16 cellular contexts compared by ENCODE assay signal in genomic region chr2:8647462-8647857, GRCh38. TPM values are rescaled to one million over a fixed set of nuclear protein-coding genes. Genes with fewer than 3 reads are reported as not detected.
A peak's percentile ranks its signal among the peaks of the same experiment; 100 is the strongest.
DNase-seq lines count a peak whose midpoint lies in the region; ATAC-seq, FAIRE-seq and TF ChIP-seq lines count a peak whose summit lies in the region.
"Had no signal": no experiment of that assay in that cellular context is flagged by ENCODE, and none has a peak within 500 bp of the region (broad histone marks: within the 10 kb centered on the region; RNA-seq: fewer than 3 reads in every experiment).

No MANE protein-coding gene starts in this region.

- H3K4me1 ChIP-seq in HepG2 (ENCODE audit: insufficient read depth, low read length): peaks cover 35% of the 10 kb centered on the region
- no peaks in the 10 kb centered on the region for H3K4me1 ChIP-seq in right lobe of liver
- peaks cover 5 to 24% of the 10 kb centered on the region in 2 experiments; a peak in 3 of 5 replicates for H3K4me1 ChIP-seq in K562 (replicated peaks in 1 of 2; ENCODE audit: control insufficient read depth in 2 of 2, insufficient read depth in 2 of 2, low read length in 2 of 2)
- peaks cover 6 to 11% of the 10 kb centered on the region in 2 donors for H3K4me1 ChIP-seq in neuronal stem cell (ENCODE audit: control insufficient read depth in 2 of 2, insufficient read depth in 1 of 2, low read depth in 1 of 2, low read length in 2 of 2)
- no peaks in the 10 kb centered on the region for H3K4me1 ChIP-seq in naive thymus-derived CD4-positive, alpha-beta T cell (ENCODE audit: control insufficient read depth in 2 of 2, insufficient read depth in 2 of 2, low read length in 2 of 2)
- H3K4me1 ChIP-seq: HAP-1 had no signal

- FAIRE-seq in HepG2 (lab: Jason Lieb, UNC) (no peak), K562 (lab: Jason Lieb, UNC) (no peak)
- FAIRE-seq: G401.6, GM12891 had no signal

- peaks cover 0 to 11% (median 0%) of the 10 kb centered on the region in 11 donors for H3K9me3 Mint-ChIP-seq in naive thymus-derived CD4-positive, alpha-beta T cell
- H3K9me3 Mint-ChIP-seq: CD8-positive, alpha-beta T cell had no signal

- H3K14ac ChIP-seq in neuronal stem cell (ENCODE audit: low read length): no peak overlapping the region

- H3K18ac ChIP-seq in neuronal stem cell (ENCODE audit: low read length): peak overlapping the region; percentile 84

- peak overlapping the region; percentile 79 for H2BK15ac ChIP-seq in neuronal stem cell (ENCODE audit: low read length)

- H3K9me3 ChIP-seq in HepG2 (ENCODE audit: low read length): no peaks in the 10 kb centered on the region
- H3K9me3 ChIP-seq in right lobe of liver: no peaks in the 10 kb centered on the region
- H3K9me3 ChIP-seq in K562 (replicated peaks; ENCODE audit: control insufficient read depth, insufficient read depth, low read depth, low read length): no peaks in the 10 kb centered on the region
- peaks cover 4 to 6% of the 10 kb centered on the region in 2 donors for H3K9me3 ChIP-seq in neuronal stem cell (replicated peaks in 1 of 2; ENCODE audit: control insufficient read depth in 2 of 2, insufficient read depth in 1 of 2, low read depth in 1 of 2, low read length in 2 of 2)
- peaks cover 0 to 8% (median 0%) of the 10 kb centered on the region in 3 experiments for H3K9me3 ChIP-seq in naive thymus-derived CD4-positive, alpha-beta T cell (ENCODE audit: control insufficient read depth in 2 of 3, low read length in 3 of 3)
- H3K9me3 ChIP-seq: HAP-1 had no signal

- no peak overlapping the region for H3K27ac Mint-ChIP-seq in naive thymus-derived CD4-positive, alpha-beta T cell
- H3K27ac Mint-ChIP-seq: B cell; CD8-positive, alpha-beta T cell had no signal

- no peak for DNase-seq in HepG2 (ENCODE audit: low spot score)
- DNase-seq in right lobe of liver: no peak
- no peak for DNase-seq in K562 (ENCODE audit: extremely low read depth in 1 of 4, low spot score in 3 of 4)
- DNase-seq in neuronal stem cell (ENCODE audit: low spot score): no peak
- no peak for DNase-seq in naive thymus-derived CD4-positive, alpha-beta T cell
- DNase-seq: Calu3; CD8-positive, alpha-beta T cell; GM23248; IMR-90 had no signal

- H3K27ac ChIP-seq in HepG2 (ENCODE audit: extremely low read length, insufficient read depth, low read length) (no peak overlapping the region), right lobe of liver (no peak overlapping the region), K562 (ENCODE audit: extremely low read depth, low read depth, low read length) (no peak overlapping the region), neuronal stem cell (replicated peaks; ENCODE audit: low read length) (no peak overlapping the region)
- H3K27ac ChIP-seq in naive thymus-derived CD4-positive, alpha-beta T cell (ENCODE audit: low read depth, low read length): no peak overlapping the region
- H3K27ac ChIP-seq: BLaER1 treated with 17β-estradiol and CSF1 and Interleukin-3, amounts not matched to agents 10 nM and 100 nM; GM23248; HL-60 had no signal

- no peak overlapping the region for H4K8ac ChIP-seq in neuronal stem cell (ENCODE audit: low read depth, low read length)

- H3K4me2 ChIP-seq in HepG2 (ENCODE audit: low read depth, low read length) (no peak overlapping the region), K562 (ENCODE audit: insufficient read depth, low read length) (no peak overlapping the region), neuronal stem cell (ENCODE audit: insufficient read depth, low read length, poor library complexity, severe bottlenecking) (no peak overlapping the region)
- H3K4me2 ChIP-seq: BLaER1 treated with 17β-estradiol and CSF1 and Interleukin-3, amounts not matched to agents 10 nM and 100 nM had no signal

- no peak overlapping the region for H2AFZ ChIP-seq in HepG2 (ENCODE audit: low read length)
- no peak overlapping the region for H2AFZ ChIP-seq in K562 (ENCODE audit: low read depth, low read length)
- H2AFZ ChIP-seq in neuronal stem cell (ENCODE audit: low read length): no peak overlapping the region
- H2AFZ ChIP-seq: GM23248 had no signal

- TF ChIP-seq POLR2A in HepG2 (IDR thresholded peaks at IDR 0.05; ENCODE audit: insufficient read depth in 1 of 2, low read depth in 2 of 2, low read length in 2 of 2) (no peak), right lobe of liver (IDR thresholded peaks at IDR 0.05) (no peak), K562 (conservative IDR thresholded peaks at IDR 0.05) (no peak)

- peaks cover 0 to 2% (median 0%) of the 10 kb centered on the region in 5 donors for H3K27me3 Mint-ChIP-seq in naive thymus-derived CD4-positive, alpha-beta T cell

- TF ChIP-seq EP300 in HepG2 (IDR thresholded peaks at IDR 0.05; ENCODE audit: low read depth in 2 of 2, low read length in 2 of 2) (no peak), HepG2 (CRISPR knock-in tag; IDR thresholded peaks at IDR 0.05; ENCODE audit: borderline replicate concordance) (no peak), K562 (IDR thresholded peaks at IDR 0.05; ENCODE audit: low read length) (no peak)

- no peak overlapping the region for H3K4me3 Mint-ChIP-seq in naive thymus-derived CD4-positive, alpha-beta T cell
- H3K4me3 Mint-ChIP-seq: B cell; CD8-positive, alpha-beta T cell had no signal

- peak overlapping the region; percentile 94 for H2AK5ac ChIP-seq in neuronal stem cell (ENCODE audit: low read depth, low read length)

- no peak overlapping the region for H2BK12ac ChIP-seq in neuronal stem cell (ENCODE audit: low read length)

- H3K9ac ChIP-seq in HepG2 (ENCODE audit: insufficient read depth, low read depth, low read length) (no peak overlapping the region), K562 (ENCODE audit: insufficient read depth in 1 of 2, low read depth in 2 of 2, low read length in 2 of 2) (no peak overlapping the region), neuronal stem cell (ENCODE audit: low read depth, low read length, poor library complexity) (no peak overlapping the region)
- H3K9ac ChIP-seq: BLaER1 treated with 17β-estradiol and CSF1 and Interleukin-3, amounts not matched to agents 10 nM and 100 nM; GM23248 had no signal

- H4K20me1 ChIP-seq in HepG2 (ENCODE audit: insufficient read depth, low read length): no peaks in the 10 kb centered on the region
- H4K20me1 ChIP-seq in K562 (replicated peaks; ENCODE audit: control insufficient read depth, insufficient read depth, low read length): no peaks in the 10 kb centered on the region
- H4K20me1 ChIP-seq: BLaER1 treated with 17β-estradiol and CSF1 and Interleukin-3, amounts not matched to agents 10 nM and 100 nM had no signal

- no peak overlapping the region for H4K91ac ChIP-seq in neuronal stem cell (ENCODE audit: low read depth, low read length, poor library complexity)

- H3K9me1 ChIP-seq in K562 (ENCODE audit: control insufficient read depth, insufficient read depth, low read length): no peaks in the 10 kb centered on the region

- POLR2A ChIA-PET in HepG2 (lab: Yijun Ruan, JAX) (interaction anchor here (0.7 to 1.3 kb wide), 2 partner anchors 33 to 36 kb away, joined by 3 read pairs; no protein-coding TSS in a partner anchor), K562 (lab: Yijun Ruan, JAX) (interaction anchor here (0.6 to 1.3 kb wide), 3 partner anchors 34 to 38 kb away, joined by 3 read pairs; partner anchors contain the start of gene ID2)
- POLR2A ChIA-PET in naive thymus-derived CD4-positive, alpha-beta T cell (lab: Charles Lee): no interaction called here

- H3K4ac ChIP-seq in neuronal stem cell (ENCODE audit: low read length): no peak overlapping the region

- H3K23ac ChIP-seq in neuronal stem cell (ENCODE audit: low read depth, low read length, poor library complexity): no peak overlapping the region

- H3K79me1 ChIP-seq in neuronal stem cell (ENCODE audit: low read depth, low read length): no peaks in the 10 kb centered on the region

- no TSS peak for BruUV-seq in HepG2 (replicated peaks; lab: Mats Ljungman, UMichigan)
- BruUV-seq in K562 (replicated peaks; lab: Mats Ljungman, UMichigan): no TSS peak

- TF ChIP-seq CTCF in HepG2 (CRISPR knock-in tag; IDR thresholded peaks at IDR 0.05): no peak
- no peak for TF ChIP-seq CTCF in right lobe of liver (IDR thresholded peaks at IDR 0.05)
- no peak for TF ChIP-seq CTCF in K562 (IDR thresholded peaks at IDR 0.05 in 2 of 3, conservative IDR thresholded peaks at IDR 0.05 in 1 of 3; ENCODE audit: insufficient read depth in 2 of 3, low read depth in 1 of 3, low read length in 3 of 3)

- CTCF ChIA-PET in HepG2 (lab: Yijun Ruan, JAX; ENCODE audit: low intra/inter-chr PET ratio, low total read pairs): no interaction called here
- CTCF ChIA-PET in K562 (lab: Yijun Ruan, JAX; ENCODE audit: low intra/inter-chr PET ratio): no interaction called here
- CTCF ChIA-PET in naive thymus-derived CD4-positive, alpha-beta T cell (lab: Charles Lee): no interaction called here

- H3K27me3 ChIP-seq in HepG2 (ENCODE audit: control insufficient read depth in 1 of 2, insufficient read depth in 2 of 2, low read length in 2 of 2) (no peaks in the 10 kb centered on the region), right lobe of liver (no peaks in the 10 kb centered on the region), K562 (ENCODE audit: control insufficient read depth in 2 of 2, insufficient read depth in 2 of 2, low read length in 2 of 2) (peaks cover 0 to 15% of the 10 kb centered on the region in 2 experiments; a peak in 2 of 5 replicates), neuronal stem cell (ENCODE audit: control insufficient read depth in 3 of 3, insufficient read depth in 3 of 3, low read depth in 1 of 3, low read length in 3 of 3) (no peaks in the 10 kb centered on the region)
- no peaks in the 10 kb centered on the region for H3K27me3 ChIP-seq in naive thymus-derived CD4-positive, alpha-beta T cell (ENCODE audit: control insufficient read depth in 2 of 2, insufficient read depth in 2 of 2, low read length in 2 of 2)
- H3K27me3 ChIP-seq: BLaER1 treated with 17β-estradiol and CSF1 and Interleukin-3, amounts not matched to agents 10 nM and 100 nM had no signal

- H3K36me3 ChIP-seq in HepG2 (replicated peaks in 1 of 2; ENCODE audit: control insufficient read depth in 1 of 2, insufficient read depth in 2 of 2, low read length in 2 of 2) (no peaks in the 10 kb centered on the region), right lobe of liver (no peaks in the 10 kb centered on the region), K562 (ENCODE audit: control insufficient read depth, insufficient read depth, low read length) (no peaks in the 10 kb centered on the region), neuronal stem cell (replicated peaks in 1 of 2; ENCODE audit: control insufficient read depth in 2 of 2, insufficient read depth in 2 of 2, low read length in 2 of 2) (no peaks in the 10 kb centered on the region)
- H3K36me3 ChIP-seq in naive thymus-derived CD4-positive, alpha-beta T cell (ENCODE audit: control insufficient read depth in 2 of 3, insufficient read depth in 3 of 3, low read length in 3 of 3): no peaks in the 10 kb centered on the region
- H3K36me3 ChIP-seq: HAP-1 had no signal

- no peaks in the 10 kb centered on the region for H3K36me3 Mint-ChIP-seq in naive thymus-derived CD4-positive, alpha-beta T cell
- H3K36me3 Mint-ChIP-seq: CD8-positive, alpha-beta T cell had no signal

- 71% methylated on average over 1 of the region's 1 CpG for WGBS in HepG2 (ENCODE audit: low lambda C conversion rate)
- no CpG with 5 or more reads among the region's 1 CpG for WGBS in right lobe of liver (ENCODE audit: insufficient coverage, low coverage, low lambda C conversion rate, missing lambda C conversion rate)
- WGBS in K562 (ENCODE audit: insufficient coverage, low coverage, missing lambda C conversion rate): 20% methylated on average over 1 of the region's 1 CpG
- WGBS in neuronal stem cell (ENCODE audit: extremely low coverage in 2 of 2, insufficient read length in 2 of 2, insufficient replicate concordance in 1 of 2), 2 donors: no CpG with 5 or more reads among the region's 1 CpG

- intact Hi-C loops in HepG2 (cut with micrococcal nuclease; ENCODE audit: unreplicated experiment): no loop called here
- intact Hi-C loops in right lobe of liver (cut with DNase I): no loop called here
- intact Hi-C loops in K562 (cut with micrococcal nuclease): no loop called here
- intact Hi-C loops in naive thymus-derived CD4-positive, alpha-beta T cell (cut with micrococcal nuclease): no loop called here

- H3K4me3 ChIP-seq in HepG2 (replicated peaks in 1 of 3; ENCODE audit: insufficient read depth in 1 of 3, low read depth in 2 of 3, low read length in 3 of 3) (no peak overlapping the region), right lobe of liver (no peak overlapping the region), K562 (no peak overlapping the region), neuronal stem cell (ENCODE audit: low read length in 2 of 2) (no peak overlapping the region)
- H3K4me3 ChIP-seq in naive thymus-derived CD4-positive, alpha-beta T cell (ENCODE audit: low read length): no peak overlapping the region
- H3K4me3 ChIP-seq: GM23248, HAP-1 had no signal

- H3K79me2 ChIP-seq in HepG2 (ENCODE audit: insufficient read depth, low read length): no peaks in the 10 kb centered on the region
- H3K79me2 ChIP-seq in K562 (ENCODE audit: control insufficient read depth, insufficient read depth, low read length): no peaks in the 10 kb centered on the region

- ATAC-seq in HepG2 (peak; percentile 74), right lobe of liver (no peak), K562 (no peak), GM18520 (IDR thresholded peaks at IDR 0.05; ENCODE audit: unreplicated experiment) (no peak)
- no peak for ATAC-seq in naive thymus-derived CD4-positive, alpha-beta T cell
- ATAC-seq: CD8-positive, alpha-beta T cell had no signal

- H2BK5ac ChIP-seq in neuronal stem cell (ENCODE audit: low read length): peak overlapping the region; percentile 89

- H3K4me1 Mint-ChIP-seq in naive thymus-derived CD4-positive, alpha-beta T cell: peaks cover 0 to 4% (median 0%) of the 10 kb centered on the region in 7 donors
- H3K4me1 Mint-ChIP-seq: B cell had no signal

- in situ Hi-C loops in HepG2 (cut with HindIII; ENCODE audit: extremely low pct_ligation_motif_present, low pct_unique_long_range_greater_than_20kb): no loop called here
- in situ Hi-C loops in K562 (cut with MboI): no loop called here

- TF ChIP-seq RAD21 in HepG2 (CRISPR knock-in tag; IDR thresholded peaks at IDR 0.05) (no peak), K562 (CRISPR knock-in tag; conservative IDR thresholded peaks at IDR 0.05 in 1 of 2, IDR thresholded peaks at IDR 0.05 in 1 of 2) (no peak)

- no peak overlapping the region for H2BK120ac ChIP-seq in neuronal stem cell (ENCODE audit: low read depth, low read length)

RNA-seq across cellular contexts. Expression of gene ID2, which starts 34.4 kb away (rescaled TPM):
- total RNA-seq in HepG2 (2016; rRNA removed; fragmentation: Illumina TruSeq; extraction: Trizol): 214 and 258 TPM in 2 replicates
- 123 and 125 TPM in 2 replicates for total RNA-seq in HepG2 (2016; cell fraction: cytosol; rRNA removed; fragmentation: Illumina TruSeq; extraction: Trizol; ENCODE audit: low read depth)
- total RNA-seq in HepG2 (2016; cell fraction: insoluble cytoplasmic fraction; rRNA removed; fragmentation: Illumina TruSeq; extraction: Trizol): 231 and 299 TPM in 2 replicates
- total RNA-seq in HepG2 (2016; cell fraction: membrane; rRNA removed; fragmentation: Illumina TruSeq; extraction: Trizol): 120 and 130 TPM in 2 replicates
- 161 and 168 TPM in 2 replicates for total RNA-seq in HepG2 (2016; cell fraction: nucleus; rRNA removed; fragmentation: Illumina TruSeq; extraction: Trizol)
- 610 and 719 TPM in 2 replicates for polyA plus RNA-seq in HepG2 (2011; rRNA removed)
- polyA plus RNA-seq in HepG2 (2011; cell fraction: cytosol; rRNA removed): 553 and 655 TPM in 2 replicates
- polyA plus RNA-seq in HepG2 (2011; cell fraction: nucleus; rRNA removed): 354 and 556 TPM in 2 replicates
- polyA plus RNA-seq in HepG2 (2012): 144 and 150 TPM in 2 replicates
- 39.6 and 40.9 TPM in 2 replicates for polyA plus RNA-seq in HepG2 (2016; cell fraction: cytosol; fragmentation: Illumina TruSeq; extraction: Trizol; ENCODE audit: low read depth)
- 355 and 371 TPM in 2 replicates for polyA plus RNA-seq in HepG2 (2016; cell fraction: insoluble cytoplasmic fraction; fragmentation: Illumina TruSeq; extraction: Trizol; ENCODE audit: low read depth)
- 61.5 and 69.8 TPM in 2 replicates for polyA plus RNA-seq in HepG2 (2016; cell fraction: membrane; fragmentation: Illumina TruSeq; extraction: Trizol; ENCODE audit: low read depth)
- polyA plus RNA-seq in HepG2 (2016; cell fraction: nucleus; fragmentation: Illumina TruSeq; extraction: Trizol; ENCODE audit: insufficient read depth, low read depth): 375 and 408 TPM in 2 replicates
- polyA minus RNA-seq in HepG2 (2011; rRNA and poly(A)+ RNA removed; ENCODE audit: low replicate concordance): 143 and 451 TPM in 2 replicates
- polyA minus RNA-seq in HepG2 (2011; cell fraction: cytosol; rRNA and poly(A)+ RNA removed): 138 and 177 TPM in 2 replicates
- polyA minus RNA-seq in HepG2 (2011; cell fraction: nucleus; rRNA and poly(A)+ RNA removed): 115 and 276 TPM in 2 replicates
- total RNA-seq in right lobe of liver: 100 to 1,000 TPM; 103 to 520 (median 191) TPM
- 13.4 and 28.3 TPM in 2 replicates for total RNA-seq in K562 (2011; cell fraction: chromatin; rRNA removed; ENCODE audit: low replicate concordance)
- 27.2 and 33.5 TPM in 2 replicates for total RNA-seq in K562 (2011; cell fraction: nucleolus; rRNA removed)
- total RNA-seq in K562 (2011; cell fraction: nucleoplasm; rRNA removed): 24.2 and 26.6 TPM in 2 replicates
- 11.3 and 16.6 TPM in 2 replicates for total RNA-seq in K562 (2014; rRNA removed)
- total RNA-seq in K562 (2014; rRNA removed; fragmentation: Illumina TruSeq; extraction: Trizol): 9.3 and 11.0 TPM in 2 replicates
- 6.2 and 8.0 TPM in 2 replicates for total RNA-seq in K562 (2015; rRNA removed; fragmentation: Illumina TruSeq; extraction: Trizol)
- 8.3 and 11.1 TPM in 2 replicates for total RNA-seq in K562 (2021)
- polyA plus RNA-seq in K562 (2011; rRNA removed): 16.7 and 29.0 TPM in 2 replicates
- 22.2 and 66.4 TPM in 2 replicates for polyA plus RNA-seq in K562 (2011; cell fraction: cytosol; rRNA removed)
- polyA plus RNA-seq in K562 (2011; cell fraction: nucleus; rRNA removed): 29.5 and 79.3 TPM in 2 replicates
- polyA plus RNA-seq in K562 (2012): 20.6 and 22.3 TPM in 2 replicates
- 14.9 and 20.5 TPM in 2 replicates for polyA plus RNA-seq in K562 (2014; fragmentation: Illumina TruSeq; extraction: Trizol)
- polyA plus RNA-seq in K562 (2014; fragmentation: Nextera tagmentation; extraction: Ambion mirVana): 10 to 100 TPM; 17.4 to 23.1 TPM
- polyA plus RNA-seq in K562 (2014; rRNA removed): 28.8 and 35.7 TPM in 2 replicates
- polyA minus RNA-seq in K562 (2011; rRNA and poly(A)+ RNA removed): 8.8 and 21.6 TPM in 2 replicates
- 6.0 and 9.3 TPM in 2 replicates for polyA minus RNA-seq in K562 (2011; cell fraction: cytosol; rRNA and poly(A)+ RNA removed)
- polyA minus RNA-seq in K562 (2011; cell fraction: nucleus; rRNA and poly(A)+ RNA removed): 38.2 and 39.5 TPM in 2 replicates
- polyA plus RNA-seq in neuronal stem cell (2013, experiment 1 of 2): 252 TPM
- 263 TPM for polyA plus RNA-seq in neuronal stem cell (2013, experiment 2 of 2)
- 100 to 1,000 TPM in 2 of 5 experiments, 10 to 100 TPM in 3; 43.0 to 185 (median 77.1) TPM for total RNA-seq in naive thymus-derived CD4-positive, alpha-beta T cell
- polyA plus RNA-seq in naive thymus-derived CD4-positive, alpha-beta T cell: 100 to 1,000 TPM; 206 to 309 TPM

Comparison
In these comparisons a context has a peak if more than half of its experiments do, and no peak if none do; other contexts are left out.
1. Of the 241 proteins assayed by ChIP-seq in both HepG2 and K562: peak only in HepG2: NFYB; only in K562: none; in both: none; in neither: 240.